ENCODE assay signal across 12 cellular contexts in genomic region chr15:58355965-58356358, GRCh38.
"Had no signal": no experiment of that assay in that cellular context is flagged by ENCODE, and none has a peak within 500 bp of the region (broad histone marks: within the 10 kb centered on the region; RNA-seq: fewer than 3 reads in every experiment).

No MANE protein-coding gene starts in this region.

- ATAC-seq: left lung; mucosa of descending colon; naive thymus-derived CD4-positive, alpha-beta T cell; pancreas; sciatic nerve had no signal

- H3K4me3 Mint-ChIP-seq: T-helper 2 cell treated with Interferon-gamma antibody and Interleukin-4, amounts not matched to agents 5 μg/mL and 100 μg/mL, for 36 hours had no signal

- H3K9me3 ChIP-seq: left lung, mucosa of descending colon, pancreas had no signal

- H3K4me3 ChIP-seq: left lung, mucosa of descending colon, pancreas had no signal

- H3K27ac ChIP-seq: left lung, pancreas had no signal

- H3K4me1 ChIP-seq: pancreas had no signal

- H3K36me3 ChIP-seq: left lung, pancreas had no signal

- DNase-seq: activated CD4-positive, alpha-beta T cell treated with anti-CD3 and anti-CD28 coated beads, Interleukin-2, amount 50 U/mL, for 4 hours; activated CD4-positive, CD25-positive, alpha-beta regulatory T cell; activated gamma-delta T cell; activated T-cell treated with anti-CD3 and anti-CD28 coated beads, Interleukin-2, amount 50 U/mL, for 48 hours; erythroblast; hippocampal formation; left lung; mucosa of descending colon; naive thymus-derived CD4-positive, alpha-beta T cell; pancreas had no signal

- H3K27ac Mint-ChIP-seq: T-helper 2 cell treated with Interferon-gamma antibody and Interleukin-4, amounts not matched to agents 5 μg/mL and 100 μg/mL, for 36 hours had no signal

- H3K27me3 Mint-ChIP-seq: naive thymus-derived CD4-positive, alpha-beta T cell had no signal

- H3K9me3 Mint-ChIP-seq: naive thymus-derived CD4-positive, alpha-beta T cell; T-helper 2 cell treated with Interferon-gamma antibody and Interleukin-4, amounts not matched to agents 5 μg/mL and 100 μg/mL, for 36 hours had no signal
